1 cellular context compared by ENCODE assay signal in genomic region chr2:21043744-21044532, GRCh38.
TF ChIP-seq lines count a peak whose summit lies in the region.

A gene with protein sequence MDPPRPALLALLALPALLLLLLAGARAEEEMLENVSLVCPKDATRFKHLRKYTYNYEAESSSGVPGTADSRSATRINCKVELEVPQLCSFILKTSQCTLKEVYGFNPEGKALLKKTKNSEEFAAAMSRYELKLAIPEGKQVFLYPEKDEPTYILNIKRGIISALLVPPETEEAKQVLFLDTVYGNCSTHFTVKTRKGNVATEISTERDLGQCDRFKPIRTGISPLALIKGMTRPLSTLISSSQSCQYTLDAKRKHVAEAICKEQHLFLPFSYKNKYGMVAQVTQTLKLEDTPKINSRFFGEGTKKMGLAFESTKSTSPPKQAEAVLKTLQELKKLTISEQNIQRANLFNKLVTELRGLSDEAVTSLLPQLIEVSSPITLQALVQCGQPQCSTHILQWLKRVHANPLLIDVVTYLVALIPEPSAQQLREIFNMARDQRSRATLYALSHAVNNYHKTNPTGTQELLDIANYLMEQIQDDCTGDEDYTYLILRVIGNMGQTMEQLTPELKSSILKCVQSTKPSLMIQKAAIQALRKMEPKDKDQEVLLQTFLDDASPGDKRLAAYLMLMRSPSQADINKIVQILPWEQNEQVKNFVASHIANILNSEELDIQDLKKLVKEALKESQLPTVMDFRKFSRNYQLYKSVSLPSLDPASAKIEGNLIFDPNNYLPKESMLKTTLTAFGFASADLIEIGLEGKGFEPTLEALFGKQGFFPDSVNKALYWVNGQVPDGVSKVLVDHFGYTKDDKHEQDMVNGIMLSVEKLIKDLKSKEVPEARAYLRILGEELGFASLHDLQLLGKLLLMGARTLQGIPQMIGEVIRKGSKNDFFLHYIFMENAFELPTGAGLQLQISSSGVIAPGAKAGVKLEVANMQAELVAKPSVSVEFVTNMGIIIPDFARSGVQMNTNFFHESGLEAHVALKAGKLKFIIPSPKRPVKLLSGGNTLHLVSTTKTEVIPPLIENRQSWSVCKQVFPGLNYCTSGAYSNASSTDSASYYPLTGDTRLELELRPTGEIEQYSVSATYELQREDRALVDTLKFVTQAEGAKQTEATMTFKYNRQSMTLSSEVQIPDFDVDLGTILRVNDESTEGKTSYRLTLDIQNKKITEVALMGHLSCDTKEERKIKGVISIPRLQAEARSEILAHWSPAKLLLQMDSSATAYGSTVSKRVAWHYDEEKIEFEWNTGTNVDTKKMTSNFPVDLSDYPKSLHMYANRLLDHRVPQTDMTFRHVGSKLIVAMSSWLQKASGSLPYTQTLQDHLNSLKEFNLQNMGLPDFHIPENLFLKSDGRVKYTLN (N-terminal part only) (minus strand): TSS chr2:21044073. CDS start chr2:21043945, 128 bp downstream.

TF ChIP-seq in HepG2, 621 proteins besides CTCF, POLR2A, EP300 and RAD21 (continued from another document and continues in another):
- TF ChIP-seq TFE3 (CRISPR knock-in tag; IDR thresholded peaks at IDR 0.05) (peak; percentile 93), ZNF788 (CRISPR knock-in tag; IDR thresholded peaks at IDR 0.05; ENCODE audit: borderline replicate concordance) (peak; percentile 88; the same call in 1 of the 2 replicates), ZNF605 (CRISPR knock-in tag; IDR thresholded peaks at IDR 0.05) (peak; percentile 84), RORA (CRISPR knock-in tag; IDR thresholded peaks at IDR 0.05) (no peak), KDM3A (CRISPR knock-in tag; IDR thresholded peaks at IDR 0.05; ENCODE audit: low read depth) (peak; percentile 84; the same call in 1 of the 2 replicates), ZNF318 (CRISPR knock-in tag; IDR thresholded peaks at IDR 0.05) (peak; percentile 95), ZNF282 (IDR thresholded peaks at IDR 0.05; ENCODE audit: partially characterized antibody) (no peak), PRDM15 (CRISPR knock-in tag; IDR thresholded peaks at IDR 0.05) (peak; percentile 83), FOXO1 (CRISPR knock-in tag; IDR thresholded peaks at IDR 0.05) (peak; percentile 96), ZBTB21 (CRISPR knock-in tag; IDR thresholded peaks at IDR 0.05) (no peak), HMG20B (CRISPR knock-in tag; conservative IDR thresholded peaks at IDR 0.05) (peak; percentile 93), ZNF558 (CRISPR knock-in tag; IDR thresholded peaks at IDR 0.05; ENCODE audit: borderline replicate concordance) (no peak), ZNF691 (CRISPR knock-in tag; IDR thresholded peaks at IDR 0.05; ENCODE audit: borderline replicate concordance, low read depth) (peak; percentile 85; the same call in 1 of the 2 replicates), SAFB2 (CRISPR knock-in tag; IDR thresholded peaks at IDR 0.05; ENCODE audit: borderline replicate concordance, low read depth) (0 out of 2 replicates have a peak, but pooled peaks have one; percentile 37), RARA (CRISPR knock-in tag; IDR thresholded peaks at IDR 0.05) (peak; percentile 93), SALL2 (CRISPR knock-in tag; IDR thresholded peaks at IDR 0.05) (peak; percentile 96), KLF12 (CRISPR knock-in tag; IDR thresholded peaks at IDR 0.05; ENCODE audit: borderline replicate concordance) (peak; percentile 92), MATR3 (CRISPR knock-in tag; IDR thresholded peaks at IDR 0.05) (no peak), MNT (IDR thresholded peaks at IDR 0.05) (no peak)
- TF ChIP-seq, protein P1, sequence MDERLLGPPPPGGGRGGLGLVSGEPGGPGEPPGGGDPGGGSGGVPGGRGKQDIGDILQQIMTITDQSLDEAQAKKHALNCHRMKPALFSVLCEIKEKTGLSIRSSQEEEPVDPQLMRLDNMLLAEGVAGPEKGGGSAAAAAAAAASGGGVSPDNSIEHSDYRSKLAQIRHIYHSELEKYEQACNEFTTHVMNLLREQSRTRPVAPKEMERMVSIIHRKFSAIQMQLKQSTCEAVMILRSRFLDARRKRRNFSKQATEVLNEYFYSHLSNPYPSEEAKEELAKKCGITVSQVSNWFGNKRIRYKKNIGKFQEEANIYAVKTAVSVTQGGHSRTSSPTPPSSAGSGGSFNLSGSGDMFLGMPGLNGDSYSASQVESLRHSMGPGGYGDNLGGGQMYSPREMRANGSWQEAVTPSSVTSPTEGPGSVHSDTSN (CRISPR knock-in tag; IDR thresholded peaks at IDR 0.05): no peak
- TF ChIP-seq, protein P2, sequence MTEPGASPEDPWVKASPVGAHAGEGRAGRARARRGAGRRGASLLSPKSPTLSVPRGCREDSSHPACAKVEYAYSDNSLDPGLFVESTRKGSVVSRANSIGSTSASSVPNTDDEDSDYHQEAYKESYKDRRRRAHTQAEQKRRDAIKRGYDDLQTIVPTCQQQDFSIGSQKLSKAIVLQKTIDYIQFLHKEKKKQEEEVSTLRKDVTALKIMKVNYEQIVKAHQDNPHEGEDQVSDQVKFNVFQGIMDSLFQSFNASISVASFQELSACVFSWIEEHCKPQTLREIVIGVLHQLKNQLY (CRISPR knock-in tag; IDR thresholded peaks at IDR 0.05): peak; percentile 84; the same call in 1 of the 2 replicates
- TF ChIP-seq, protein P3, sequence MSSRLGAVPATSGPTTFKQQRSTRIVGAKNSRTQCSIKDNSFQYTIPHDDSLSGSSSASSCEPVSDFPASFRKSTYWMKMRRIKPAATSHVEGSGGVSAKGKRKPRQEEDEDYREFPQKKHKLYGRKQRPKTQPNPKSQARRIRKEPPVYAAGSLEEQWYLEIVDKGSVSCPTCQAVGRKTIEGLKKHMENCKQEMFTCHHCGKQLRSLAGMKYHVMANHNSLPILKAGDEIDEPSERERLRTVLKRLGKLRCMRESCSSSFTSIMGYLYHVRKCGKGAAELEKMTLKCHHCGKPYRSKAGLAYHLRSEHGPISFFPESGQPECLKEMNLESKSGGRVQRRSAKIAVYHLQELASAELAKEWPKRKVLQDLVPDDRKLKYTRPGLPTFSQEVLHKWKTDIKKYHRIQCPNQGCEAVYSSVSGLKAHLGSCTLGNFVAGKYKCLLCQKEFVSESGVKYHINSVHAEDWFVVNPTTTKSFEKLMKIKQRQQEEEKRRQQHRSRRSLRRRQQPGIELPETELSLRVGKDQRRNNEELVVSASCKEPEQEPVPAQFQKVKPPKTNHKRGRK (CRISPR knock-in tag; IDR thresholded peaks at IDR 0.05): no peak
- TF ChIP-seq, protein P4, sequence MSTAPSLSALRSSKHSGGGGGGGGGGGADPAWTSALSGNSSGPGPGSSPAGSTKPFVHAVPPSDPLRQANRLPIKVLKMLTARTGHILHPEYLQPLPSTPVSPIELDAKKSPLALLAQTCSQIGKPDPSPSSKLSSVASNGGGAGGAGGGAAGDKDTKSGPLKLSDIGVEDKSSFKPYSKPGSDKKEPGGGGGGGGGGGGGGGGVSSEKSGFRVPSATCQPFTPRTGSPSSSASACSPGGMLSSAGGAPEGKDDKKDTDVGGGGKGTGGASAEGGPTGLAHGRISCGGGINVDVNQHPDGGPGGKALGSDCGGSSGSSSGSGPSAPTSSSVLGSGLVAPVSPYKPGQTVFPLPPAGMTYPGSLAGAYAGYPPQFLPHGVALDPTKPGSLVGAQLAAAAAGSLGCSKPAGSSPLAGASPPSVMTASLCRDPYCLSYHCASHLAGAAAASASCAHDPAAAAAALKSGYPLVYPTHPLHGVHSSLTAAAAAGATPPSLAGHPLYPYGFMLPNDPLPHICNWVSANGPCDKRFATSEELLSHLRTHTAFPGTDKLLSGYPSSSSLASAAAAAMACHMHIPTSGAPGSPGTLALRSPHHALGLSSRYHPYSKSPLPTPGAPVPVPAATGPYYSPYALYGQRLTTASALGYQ (CRISPR knock-in tag; IDR thresholded peaks at IDR 0.05): peak; percentile 98
